In genomic region chr2:12809526-12809925, GRCh38 we compare ENCODE assay signal across 25 cellular contexts.
DNase-seq lines count a peak whose midpoint lies in the region; ATAC-seq, FAIRE-seq and TF ChIP-seq lines count a peak whose summit lies in the region.
"Had no signal": no experiment of that assay in that cellular context is flagged by ENCODE, and none has a peak within 500 bp of the region (broad histone marks: within the 10 kb centered on the region; RNA-seq: fewer than 3 reads in every experiment).

No MANE protein-coding gene starts in this region.

- no peak for TF ChIP-seq POLR2A in uterus (IDR thresholded peaks at IDR 0.05)

- H3K27ac Mint-ChIP-seq in nephron progenitor cell = peak overlapping the region; percentile 82
- H3K27ac Mint-ChIP-seq: activated B cell treated with CpG ODN at 0.5 μM for 24 hours; activated CD4-positive, alpha-beta memory T cell treated with anti-CD3 and anti-CD28 coated beads for 36 hours; CD8-positive, alpha-beta memory T cell; GM23338; progenitor cell of endocrine pancreas; stimulated activated memory B cell treated with anti-CD40 and anti-IgM and Interleukin-4, amounts not matched to agents 10 μg/mL and 1 μg/mL and 100 μg/mL, for 72 hours had no signal

- H3K4me3 Mint-ChIP-seq in nephron progenitor cell = no peak overlapping the region
- H3K4me3 Mint-ChIP-seq: activated B cell treated with CpG ODN at 0.5 μM for 24 hours; activated CD4-positive, alpha-beta memory T cell treated with anti-CD3 and anti-CD28 coated beads for 36 hours; CD8-positive, alpha-beta memory T cell; GM23338; stimulated activated memory B cell treated with anti-CD40 and anti-IgM and Interleukin-4, amounts not matched to agents 10 μg/mL and 1 μg/mL and 100 μg/mL, for 72 hours had no signal

- H3K27me3 ChIP-seq in left ventricle myocardium inferior (ENCODE audit: low read depth) = no peaks in the 10 kb centered on the region
- H3K27me3 ChIP-seq in uterus = no peaks in the 10 kb centered on the region

- no peak overlapping the region for H3K4me3 ChIP-seq in left ventricle myocardium inferior
- no peak overlapping the region for H3K4me3 ChIP-seq in uterus
- H3K4me3 ChIP-seq: GM23338, smooth muscle cell, thoracic aorta had no signal

- H3K36me3 Mint-ChIP-seq in nephron progenitor cell (ENCODE audit: low read depth) = no peaks in the 10 kb centered on the region
- H3K36me3 Mint-ChIP-seq: activated CD4-positive, alpha-beta memory T cell treated with anti-CD3 and anti-CD28 coated beads for 36 hours; CD8-positive, alpha-beta memory T cell; stimulated activated memory B cell treated with anti-CD40 and anti-IgM and Interleukin-4, amounts not matched to agents 10 μg/mL and 1 μg/mL and 100 μg/mL, for 72 hours had no signal

- H3K4me1 Mint-ChIP-seq in nephron progenitor cell = peaks cover 20% of the 10 kb centered on the region
- H3K4me1 Mint-ChIP-seq: activated B cell treated with CpG ODN at 0.5 μM for 24 hours; CD8-positive, alpha-beta memory T cell; stimulated activated memory B cell treated with anti-CD40 and anti-IgM and Interleukin-4, amounts not matched to agents 10 μg/mL and 1 μg/mL and 100 μg/mL, for 72 hours had no signal

- H3K27me3 Mint-ChIP-seq in nephron progenitor cell (ENCODE audit: low read depth, poor library complexity) = peaks cover 2% of the 10 kb centered on the region
- H3K27me3 Mint-ChIP-seq: progenitor cell of endocrine pancreas had no signal

- no peak for FAIRE-seq in urothelium cell line (lab: Jason Lieb, UNC)
- FAIRE-seq: GM12891, HTR-8/SVneo had no signal

- peak overlapping the region; percentile 16 for H3K27ac ChIP-seq in caudate nucleus (ENCODE audit: low read depth, low read length)
- H3K27ac ChIP-seq in left ventricle myocardium inferior (replicated peaks) = peak overlapping the region; percentile 80
- H3K27ac ChIP-seq in uterus = peak overlapping the region; percentile 48
- H3K27ac ChIP-seq: thoracic aorta had no signal

- H3K36me3 ChIP-seq in left ventricle myocardium inferior (no peaks in the 10 kb centered on the region), uterus (no peaks in the 10 kb centered on the region)
- H3K36me3 ChIP-seq: thoracic aorta had no signal

- intact Hi-C loops in left ventricle myocardium inferior (cut with micrococcal nuclease) (no loop called here), uterus (cut with DNase I; ENCODE audit: low total_unique reads) (no loop called here)

- ATAC-seq in GM19395 (IDR thresholded peaks at IDR 0.05; ENCODE audit: unreplicated experiment) = no peak
- ATAC-seq: GM23338; stimulated activated memory B cell treated with anti-CD40 and anti-IgM and Interleukin-4, amounts not matched to agents 10 μg/mL and 1 μg/mL and 100 μg/mL, for 72 hours had no signal

- H3K9me3 ChIP-seq in left ventricle myocardium inferior (replicated peaks) (no peaks in the 10 kb centered on the region), uterus (no peaks in the 10 kb centered on the region)
- H3K9me3 ChIP-seq: thoracic aorta had no signal

- TF ChIP-seq CTCF in left ventricle myocardium inferior (IDR thresholded peaks at IDR 0.05; ENCODE audit: borderline replicate concordance) = no peak
- TF ChIP-seq CTCF in nephron progenitor cell (IDR thresholded peaks at IDR 0.05) = no peak
- TF ChIP-seq CTCF in uterus (IDR thresholded peaks at IDR 0.05) = no peak

- no peaks in the 10 kb centered on the region for H3K9me3 Mint-ChIP-seq in nephron progenitor cell
- H3K9me3 Mint-ChIP-seq: activated B cell treated with CpG ODN at 0.5 μM for 24 hours; activated CD4-positive, alpha-beta memory T cell treated with anti-CD3 and anti-CD28 coated beads for 36 hours; CD8-positive, alpha-beta memory T cell; GM23338; stimulated activated memory B cell treated with anti-CD40 and anti-IgM and Interleukin-4, amounts not matched to agents 10 μg/mL and 1 μg/mL and 100 μg/mL, for 72 hours had no signal

- H3K4me1 ChIP-seq in left ventricle myocardium inferior = peaks cover 57% of the 10 kb centered on the region
- H3K4me1 ChIP-seq in uterus = no peaks in the 10 kb centered on the region

- DNase-seq in caudate nucleus (lab: John Stamatoyannopoulos, UW) (no peak), left ventricle myocardium inferior (peak; percentile 40), nephron progenitor cell (no peak), uterus (no peak), DMS53 (lab: John Stamatoyannopoulos, UW) (no peak), urothelium cell line (ENCODE audit: low spot score) (no peak)
- DNase-seq: activated B cell treated with CpG ODN at 0.5 μM for 24 hours; activated CD4-positive, alpha-beta memory T cell treated with anti-CD3 and anti-CD28 coated beads for 36 hours; activated T-cell treated with anti-CD3 and anti-CD28 coated beads for 4 hours; AML-193; CD8-positive, alpha-beta memory T cell; DMS153; hypothalamus; NCI-H187 treated with DMSO at 0.1 percent for 48 hours; NCI-H69; RPMI8226; T1000 had no signal

Comparison
In these comparisons a context has a peak if more than half of its experiments do, and no peak if none do; other contexts are left out.
1. H3K27ac ChIP-seq: peak in every context shown above with its lines; median percentile 80 in left ventricle myocardium inferior; 48 in uterus; 16 in caudate nucleus.